Comparison of ENCODE assay signal across 1 cellular context in the genomic region with DNA sequence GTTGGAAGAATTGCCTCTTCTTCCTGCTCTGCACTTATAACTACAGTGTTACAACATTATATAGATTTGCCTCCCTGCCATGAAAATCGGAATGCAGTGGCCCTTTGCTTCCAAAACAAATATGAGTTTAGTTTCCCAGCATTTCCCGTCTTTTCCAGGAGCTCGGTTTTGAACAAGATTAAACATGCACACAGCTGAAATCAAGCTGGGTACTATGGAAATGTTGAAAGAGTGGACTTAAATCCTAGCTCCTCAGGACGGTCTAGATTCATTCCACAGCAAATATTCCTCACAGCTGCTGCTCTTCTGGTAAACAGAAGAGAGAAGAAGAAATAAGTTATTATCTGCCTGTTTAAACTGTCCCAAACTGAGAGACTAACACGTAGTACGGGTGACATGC.
TF ChIP-seq lines count a peak whose summit lies in the region.

No MANE protein-coding gene starts in this region.

TF ChIP-seq in WTC11, 78 proteins besides CTCF, POLR2A, EP300 and RAD21 (continued from another document):
- TF ChIP-seq, protein P1, sequence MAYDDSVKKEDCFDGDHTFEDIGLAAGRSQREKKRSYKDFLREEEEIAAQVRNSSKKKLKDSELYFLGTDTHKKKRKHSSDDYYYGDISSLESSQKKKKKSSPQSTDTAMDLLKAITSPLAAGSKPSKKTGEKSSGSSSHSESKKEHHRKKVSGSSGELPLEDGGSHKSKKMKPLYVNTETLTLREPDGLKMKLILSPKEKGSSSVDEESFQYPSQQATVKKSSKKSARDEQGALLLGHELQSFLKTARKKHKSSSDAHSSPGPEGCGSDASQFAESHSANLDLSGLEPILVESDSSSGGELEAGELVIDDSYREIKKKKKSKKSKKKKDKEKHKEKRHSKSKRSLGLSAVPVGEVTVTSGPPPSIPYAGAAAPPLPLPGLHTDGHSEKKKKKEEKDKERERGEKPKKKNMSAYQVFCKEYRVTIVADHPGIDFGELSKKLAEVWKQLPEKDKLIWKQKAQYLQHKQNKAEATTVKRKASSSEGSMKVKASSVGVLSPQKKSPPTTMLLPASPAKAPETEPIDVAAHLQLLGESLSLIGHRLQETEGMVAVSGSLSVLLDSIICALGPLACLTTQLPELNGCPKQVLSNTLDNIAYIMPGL (CRISPR knock-in tag; IDR thresholded peaks at IDR 0.05) = no peak
- TF ChIP-seq IRF2 (CRISPR knock-in tag; IDR thresholded peaks at IDR 0.05; ENCODE audit: borderline replicate concordance, low read depth) (no peak), TEAD4 (CRISPR knock-in tag; IDR thresholded peaks at IDR 0.05) (no peak), SOX15 (CRISPR knock-in tag; IDR thresholded peaks at IDR 0.05) (no peak), GTF2I (CRISPR knock-in tag; conservative IDR thresholded peaks at IDR 0.05) (no peak)
- TF ChIP-seq, protein P2, sequence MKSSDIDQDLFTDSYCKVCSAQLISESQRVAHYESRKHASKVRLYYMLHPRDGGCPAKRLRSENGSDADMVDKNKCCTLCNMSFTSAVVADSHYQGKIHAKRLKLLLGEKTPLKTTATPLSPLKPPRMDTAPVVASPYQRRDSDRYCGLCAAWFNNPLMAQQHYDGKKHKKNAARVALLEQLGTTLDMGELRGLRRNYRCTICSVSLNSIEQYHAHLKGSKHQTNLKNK (CRISPR knock-in tag; IDR thresholded peaks at IDR 0.05) = no peak
- TF ChIP-seq, protein P3, sequence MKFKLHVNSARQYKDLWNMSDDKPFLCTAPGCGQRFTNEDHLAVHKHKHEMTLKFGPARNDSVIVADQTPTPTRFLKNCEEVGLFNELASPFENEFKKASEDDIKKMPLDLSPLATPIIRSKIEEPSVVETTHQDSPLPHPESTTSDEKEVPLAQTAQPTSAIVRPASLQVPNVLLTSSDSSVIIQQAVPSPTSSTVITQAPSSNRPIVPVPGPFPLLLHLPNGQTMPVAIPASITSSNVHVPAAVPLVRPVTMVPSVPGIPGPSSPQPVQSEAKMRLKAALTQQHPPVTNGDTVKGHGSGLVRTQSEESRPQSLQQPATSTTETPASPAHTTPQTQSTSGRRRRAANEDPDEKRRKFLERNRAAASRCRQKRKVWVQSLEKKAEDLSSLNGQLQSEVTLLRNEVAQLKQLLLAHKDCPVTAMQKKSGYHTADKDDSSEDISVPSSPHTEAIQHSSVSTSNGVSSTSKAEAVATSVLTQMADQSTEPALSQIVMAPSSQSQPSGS (CRISPR knock-in tag; IDR thresholded peaks at IDR 0.05; ENCODE audit: borderline replicate concordance, low read depth) = no peak
- TF ChIP-seq, protein P4, sequence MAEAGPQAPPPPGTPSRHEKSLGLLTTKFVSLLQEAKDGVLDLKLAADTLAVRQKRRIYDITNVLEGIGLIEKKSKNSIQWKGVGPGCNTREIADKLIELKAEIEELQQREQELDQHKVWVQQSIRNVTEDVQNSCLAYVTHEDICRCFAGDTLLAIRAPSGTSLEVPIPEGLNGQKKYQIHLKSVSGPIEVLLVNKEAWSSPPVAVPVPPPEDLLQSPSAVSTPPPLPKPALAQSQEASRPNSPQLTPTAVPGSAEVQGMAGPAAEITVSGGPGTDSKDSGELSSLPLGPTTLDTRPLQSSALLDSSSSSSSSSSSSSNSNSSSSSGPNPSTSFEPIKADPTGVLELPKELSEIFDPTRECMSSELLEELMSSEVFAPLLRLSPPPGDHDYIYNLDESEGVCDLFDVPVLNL (CRISPR knock-in tag; IDR thresholded peaks at IDR 0.05; ENCODE audit: borderline replicate concordance, low read depth) = no peak
- TF ChIP-seq, protein P5, sequence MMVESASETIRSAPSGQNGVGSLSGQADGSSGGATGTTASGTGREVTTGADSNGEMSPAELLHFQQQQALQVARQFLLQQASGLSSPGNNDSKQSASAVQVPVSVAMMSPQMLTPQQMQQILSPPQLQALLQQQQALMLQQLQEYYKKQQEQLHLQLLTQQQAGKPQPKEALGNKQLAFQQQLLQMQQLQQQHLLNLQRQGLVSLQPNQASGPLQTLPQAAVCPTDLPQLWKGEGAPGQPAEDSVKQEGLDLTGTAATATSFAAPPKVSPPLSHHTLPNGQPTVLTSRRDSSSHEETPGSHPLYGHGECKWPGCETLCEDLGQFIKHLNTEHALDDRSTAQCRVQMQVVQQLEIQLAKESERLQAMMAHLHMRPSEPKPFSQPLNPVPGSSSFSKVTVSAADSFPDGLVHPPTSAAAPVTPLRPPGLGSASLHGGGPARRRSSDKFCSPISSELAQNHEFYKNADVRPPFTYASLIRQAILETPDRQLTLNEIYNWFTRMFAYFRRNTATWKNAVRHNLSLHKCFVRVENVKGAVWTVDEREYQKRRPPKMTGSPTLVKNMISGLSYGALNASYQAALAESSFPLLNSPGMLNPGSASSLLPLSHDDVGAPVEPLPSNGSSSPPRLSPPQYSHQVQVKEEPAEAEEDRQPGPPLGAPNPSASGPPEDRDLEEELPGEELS (CRISPR knock-in tag; IDR thresholded peaks at IDR 0.05) = no peak
- TF ChIP-seq, protein P6, sequence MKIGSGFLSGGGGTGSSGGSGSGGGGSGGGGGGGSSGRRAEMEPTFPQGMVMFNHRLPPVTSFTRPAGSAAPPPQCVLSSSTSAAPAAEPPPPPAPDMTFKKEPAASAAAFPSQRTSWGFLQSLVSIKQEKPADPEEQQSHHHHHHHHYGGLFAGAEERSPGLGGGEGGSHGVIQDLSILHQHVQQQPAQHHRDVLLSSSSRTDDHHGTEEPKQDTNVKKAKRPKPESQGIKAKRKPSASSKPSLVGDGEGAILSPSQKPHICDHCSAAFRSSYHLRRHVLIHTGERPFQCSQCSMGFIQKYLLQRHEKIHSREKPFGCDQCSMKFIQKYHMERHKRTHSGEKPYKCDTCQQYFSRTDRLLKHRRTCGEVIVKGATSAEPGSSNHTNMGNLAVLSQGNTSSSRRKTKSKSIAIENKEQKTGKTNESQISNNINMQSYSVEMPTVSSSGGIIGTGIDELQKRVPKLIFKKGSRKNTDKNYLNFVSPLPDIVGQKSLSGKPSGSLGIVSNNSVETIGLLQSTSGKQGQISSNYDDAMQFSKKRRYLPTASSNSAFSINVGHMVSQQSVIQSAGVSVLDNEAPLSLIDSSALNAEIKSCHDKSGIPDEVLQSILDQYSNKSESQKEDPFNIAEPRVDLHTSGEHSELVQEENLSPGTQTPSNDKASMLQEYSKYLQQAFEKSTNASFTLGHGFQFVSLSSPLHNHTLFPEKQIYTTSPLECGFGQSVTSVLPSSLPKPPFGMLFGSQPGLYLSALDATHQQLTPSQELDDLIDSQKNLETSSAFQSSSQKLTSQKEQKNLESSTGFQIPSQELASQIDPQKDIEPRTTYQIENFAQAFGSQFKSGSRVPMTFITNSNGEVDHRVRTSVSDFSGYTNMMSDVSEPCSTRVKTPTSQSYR (CRISPR knock-in tag; IDR thresholded peaks at IDR 0.05) = no peak
- TF ChIP-seq, protein P7, sequence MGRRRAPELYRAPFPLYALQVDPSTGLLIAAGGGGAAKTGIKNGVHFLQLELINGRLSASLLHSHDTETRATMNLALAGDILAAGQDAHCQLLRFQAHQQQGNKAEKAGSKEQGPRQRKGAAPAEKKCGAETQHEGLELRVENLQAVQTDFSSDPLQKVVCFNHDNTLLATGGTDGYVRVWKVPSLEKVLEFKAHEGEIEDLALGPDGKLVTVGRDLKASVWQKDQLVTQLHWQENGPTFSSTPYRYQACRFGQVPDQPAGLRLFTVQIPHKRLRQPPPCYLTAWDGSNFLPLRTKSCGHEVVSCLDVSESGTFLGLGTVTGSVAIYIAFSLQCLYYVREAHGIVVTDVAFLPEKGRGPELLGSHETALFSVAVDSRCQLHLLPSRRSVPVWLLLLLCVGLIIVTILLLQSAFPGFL (CRISPR knock-in tag; IDR thresholded peaks at IDR 0.05; ENCODE audit: borderline replicate concordance) = no peak
- TF ChIP-seq, protein P8, sequence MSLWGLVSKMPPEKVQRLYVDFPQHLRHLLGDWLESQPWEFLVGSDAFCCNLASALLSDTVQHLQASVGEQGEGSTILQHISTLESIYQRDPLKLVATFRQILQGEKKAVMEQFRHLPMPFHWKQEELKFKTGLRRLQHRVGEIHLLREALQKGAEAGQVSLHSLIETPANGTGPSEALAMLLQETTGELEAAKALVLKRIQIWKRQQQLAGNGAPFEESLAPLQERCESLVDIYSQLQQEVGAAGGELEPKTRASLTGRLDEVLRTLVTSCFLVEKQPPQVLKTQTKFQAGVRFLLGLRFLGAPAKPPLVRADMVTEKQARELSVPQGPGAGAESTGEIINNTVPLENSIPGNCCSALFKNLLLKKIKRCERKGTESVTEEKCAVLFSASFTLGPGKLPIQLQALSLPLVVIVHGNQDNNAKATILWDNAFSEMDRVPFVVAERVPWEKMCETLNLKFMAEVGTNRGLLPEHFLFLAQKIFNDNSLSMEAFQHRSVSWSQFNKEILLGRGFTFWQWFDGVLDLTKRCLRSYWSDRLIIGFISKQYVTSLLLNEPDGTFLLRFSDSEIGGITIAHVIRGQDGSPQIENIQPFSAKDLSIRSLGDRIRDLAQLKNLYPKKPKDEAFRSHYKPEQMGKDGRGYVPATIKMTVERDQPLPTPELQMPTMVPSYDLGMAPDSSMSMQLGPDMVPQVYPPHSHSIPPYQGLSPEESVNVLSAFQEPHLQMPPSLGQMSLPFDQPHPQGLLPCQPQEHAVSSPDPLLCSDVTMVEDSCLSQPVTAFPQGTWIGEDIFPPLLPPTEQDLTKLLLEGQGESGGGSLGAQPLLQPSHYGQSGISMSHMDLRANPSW (CRISPR knock-in tag; conservative IDR thresholded peaks at IDR 0.05; ENCODE audit: low read depth) = no peak
- TF ChIP-seq, protein P9, sequence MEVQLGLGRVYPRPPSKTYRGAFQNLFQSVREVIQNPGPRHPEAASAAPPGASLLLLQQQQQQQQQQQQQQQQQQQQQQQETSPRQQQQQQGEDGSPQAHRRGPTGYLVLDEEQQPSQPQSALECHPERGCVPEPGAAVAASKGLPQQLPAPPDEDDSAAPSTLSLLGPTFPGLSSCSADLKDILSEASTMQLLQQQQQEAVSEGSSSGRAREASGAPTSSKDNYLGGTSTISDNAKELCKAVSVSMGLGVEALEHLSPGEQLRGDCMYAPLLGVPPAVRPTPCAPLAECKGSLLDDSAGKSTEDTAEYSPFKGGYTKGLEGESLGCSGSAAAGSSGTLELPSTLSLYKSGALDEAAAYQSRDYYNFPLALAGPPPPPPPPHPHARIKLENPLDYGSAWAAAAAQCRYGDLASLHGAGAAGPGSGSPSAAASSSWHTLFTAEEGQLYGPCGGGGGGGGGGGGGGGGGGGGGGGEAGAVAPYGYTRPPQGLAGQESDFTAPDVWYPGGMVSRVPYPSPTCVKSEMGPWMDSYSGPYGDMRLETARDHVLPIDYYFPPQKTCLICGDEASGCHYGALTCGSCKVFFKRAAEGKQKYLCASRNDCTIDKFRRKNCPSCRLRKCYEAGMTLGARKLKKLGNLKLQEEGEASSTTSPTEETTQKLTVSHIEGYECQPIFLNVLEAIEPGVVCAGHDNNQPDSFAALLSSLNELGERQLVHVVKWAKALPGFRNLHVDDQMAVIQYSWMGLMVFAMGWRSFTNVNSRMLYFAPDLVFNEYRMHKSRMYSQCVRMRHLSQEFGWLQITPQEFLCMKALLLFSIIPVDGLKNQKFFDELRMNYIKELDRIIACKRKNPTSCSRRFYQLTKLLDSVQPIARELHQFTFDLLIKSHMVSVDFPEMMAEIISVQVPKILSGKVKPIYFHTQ (CRISPR knock-in tag; IDR thresholded peaks at IDR 0.05) = no peak
